ENCODE assay signal across 9 cellular contexts in the genomic region with DNA sequence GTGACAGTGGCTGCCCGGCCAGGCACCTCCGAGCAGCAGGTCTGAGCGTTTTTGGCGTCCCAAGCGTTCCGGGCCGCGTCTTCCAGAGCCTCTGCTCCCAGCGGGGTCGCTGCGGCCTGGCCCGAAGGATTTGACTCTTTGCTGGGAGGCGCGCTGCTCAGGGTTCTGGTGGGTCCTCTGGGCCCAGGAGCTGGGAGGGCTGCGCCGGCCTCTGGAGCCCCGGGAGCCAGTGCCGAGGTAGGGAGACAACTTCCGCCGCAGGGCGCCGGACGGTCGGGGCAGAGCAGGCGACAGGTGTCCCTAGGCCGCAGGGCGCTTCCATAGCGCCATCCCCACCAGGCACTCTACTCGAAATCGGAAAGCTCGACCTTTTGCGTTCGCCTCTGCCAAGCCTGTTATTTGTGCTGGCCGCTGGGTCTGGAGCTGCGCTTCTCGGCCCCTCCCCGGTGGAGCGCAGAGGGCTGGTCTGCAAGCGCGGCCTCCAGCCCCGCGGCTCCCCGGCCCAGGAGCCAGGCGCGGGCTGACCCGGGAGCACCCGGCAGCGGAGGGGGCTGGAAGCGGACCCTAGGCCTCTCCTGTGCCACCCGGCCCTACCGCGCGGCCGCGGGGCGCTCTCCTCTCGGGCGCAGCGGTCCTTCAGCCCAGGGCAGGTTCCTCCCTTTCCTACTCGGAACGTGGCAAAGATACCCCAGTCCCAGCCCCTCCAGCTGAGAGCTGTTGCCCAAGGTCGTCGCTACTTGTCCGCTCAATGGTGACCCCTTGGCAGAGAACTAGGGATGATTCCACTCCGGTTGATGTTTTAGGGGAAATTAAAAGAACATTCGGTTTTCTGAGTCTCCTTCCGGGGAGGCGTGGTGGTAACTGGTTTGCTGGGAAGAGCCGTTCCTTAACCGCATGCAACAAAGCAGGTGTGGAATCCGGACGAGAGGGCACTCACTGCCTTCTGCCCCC. TPM values are rescaled to one million over a fixed set of nuclear protein-coding genes. Genes with fewer than 3 reads are reported as not detected.
DNase-seq lines count a peak whose midpoint lies in the region; ATAC-seq and TF ChIP-seq lines count a peak whose summit lies in the region.
"Had no signal": no experiment of that assay in that cellular context is flagged by ENCODE, and none has a peak within 500 bp of the region (broad histone marks: within the 10 kb centered on the region; RNA-seq: fewer than 3 reads in every experiment).

No MANE protein-coding gene starts in this region.

- no peak overlapping the region for H3K27ac ChIP-seq in BLaER1 treated with 17β-estradiol and CSF1 and Interleukin-3, amounts not matched to agents 10 nM and 100 nM
- H3K27ac ChIP-seq in HUES6 (ENCODE audit: low read depth, low read length) = no peak overlapping the region

- peaks cover 99 to 100% (median 100%) of the 10 kb centered on the region in 11 experiments for H3K27me3 ChIP-seq in BLaER1 treated with 17β-estradiol and CSF1 and Interleukin-3, amounts not matched to agents 10 nM and 100 nM
- H3K27me3 ChIP-seq in HUES6 (ENCODE audit: control insufficient read depth, insufficient read depth, low read length) = peaks cover 100% of the 10 kb centered on the region

- H3K4me3 ChIP-seq in BLaER1 treated with 17β-estradiol and CSF1 and Interleukin-3, amounts not matched to agents 10 nM and 100 nM = peak overlapping the region in 3 of 10 experiments; percentile 14 to 33 (median 15); a peak in 2 of 20 replicates
- H3K4me3 ChIP-seq in HUES6 (ENCODE audit: low read depth, low read length) = peak overlapping the region; percentile 57

- peaks cover 21% of the 10 kb centered on the region for H3K4me1 Mint-ChIP-seq in chondrocyte (ENCODE audit: low read depth)
- H3K4me1 Mint-ChIP-seq in nephron progenitor cell = peaks cover 34% of the 10 kb centered on the region

- peaks cover 61% of the 10 kb centered on the region for H3K27me3 Mint-ChIP-seq in chondrocyte (ENCODE audit: low read depth)
- peaks cover 99% of the 10 kb centered on the region for H3K27me3 Mint-ChIP-seq in nephron progenitor cell (ENCODE audit: low read depth, poor library complexity)

- no peaks in the 10 kb centered on the region for H3K36me3 ChIP-seq in BLaER1 treated with 17β-estradiol and CSF1 and Interleukin-3, amounts not matched to agents 10 nM and 100 nM
- H3K36me3 ChIP-seq in HUES6 (ENCODE audit: control insufficient read depth, insufficient read depth, low read length) = no peaks in the 10 kb centered on the region

- intact Hi-C loops in sciatic nerve (cut with DNase I) = no loop called here

- DNase-seq in chondrocyte (ENCODE audit: low spot score) (no peak), nephron progenitor cell (peak; percentile 46), NCI-H2029 (lab: John Stamatoyannopoulos, UW) (no peak), sciatic nerve (ENCODE audit: low spot score) (no peak), NOMO-1 treated with DMSO at 0.1 percent for 48 hours (lab: John Stamatoyannopoulos, UW; ENCODE audit: unreplicated experiment) (no peak)
- DNase-seq: NCI-H146 had no signal

- no peak overlapping the region for H3K27ac Mint-ChIP-seq in chondrocyte (ENCODE audit: unreplicated experiment)
- H3K27ac Mint-ChIP-seq in nephron progenitor cell = no peak overlapping the region

- TF ChIP-seq CTCF in chondrocyte (IDR thresholded peaks at IDR 0.05) (no peak), nephron progenitor cell (IDR thresholded peaks at IDR 0.05) (no peak)

- H3K4me3 Mint-ChIP-seq in chondrocyte (ENCODE audit: unreplicated experiment) = peak overlapping the region; percentile 33
- peak overlapping the region; percentile 60 for H3K4me3 Mint-ChIP-seq in nephron progenitor cell

- H3K9me3 Mint-ChIP-seq in chondrocyte (ENCODE audit: low read depth) (no peaks in the 10 kb centered on the region), nephron progenitor cell (no peaks in the 10 kb centered on the region)

- ATAC-seq in sciatic nerve (no peak), GM18519 (IDR thresholded peaks at IDR 0.05; ENCODE audit: low FRiP score, unreplicated experiment) (no peak)

- peaks cover 9 to 16% (median 12%) of the 10 kb centered on the region in 11 experiments for H3K9me3 ChIP-seq in BLaER1 treated with 17β-estradiol and CSF1 and Interleukin-3, amounts not matched to agents 10 nM and 100 nM (replicated peaks in 1 of 11)
- H3K9me3 ChIP-seq in HUES6 (ENCODE audit: control insufficient read depth, insufficient read depth, low read depth, low read length) = no peaks in the 10 kb centered on the region

- peaks cover 28 to 62% (median 51%) of the 10 kb centered on the region in 10 experiments for H3K4me1 ChIP-seq in BLaER1 treated with 17β-estradiol and CSF1 and Interleukin-3, amounts not matched to agents 10 nM and 100 nM
- peaks cover 60% of the 10 kb centered on the region for H3K4me1 ChIP-seq in HUES6 (ENCODE audit: control insufficient read depth, insufficient read depth, low read length)

- no peak overlapping the region for H3K9ac ChIP-seq in BLaER1 treated with 17β-estradiol and CSF1 and Interleukin-3, amounts not matched to agents 10 nM and 100 nM
- H3K9ac ChIP-seq in HUES6 (ENCODE audit: low read length) = no peak overlapping the region

- H3K36me3 Mint-ChIP-seq in chondrocyte (ENCODE audit: low read depth) (peaks cover 2% of the 10 kb centered on the region), nephron progenitor cell (ENCODE audit: low read depth) (no peaks in the 10 kb centered on the region)

- peak overlapping the region in 7 of 11 experiments; percentile 0 to 95 (median 27); a peak in 9 of 22 replicates for H3K4me2 ChIP-seq in BLaER1 treated with 17β-estradiol and CSF1 and Interleukin-3, amounts not matched to agents 10 nM and 100 nM

- H4K20me1 ChIP-seq in BLaER1 treated with 17β-estradiol and CSF1 and Interleukin-3, amounts not matched to agents 10 nM and 100 nM = peaks cover 0 to 98% (median 97%) of the 10 kb centered on the region in 11 experiments; a peak in 18 of 22 replicates

RNA-seq across cellular contexts. Expression of gene SIM2, which starts 2.3 kb away (rescaled TPM):
- total RNA-seq in chondrocyte = 0.59 to 1.3 TPM (median 0.60 TPM) in 3 replicates
- total RNA-seq in sciatic nerve = not detected
